Comparison of ENCODE assay signal across 17 cellular contexts in genomic region chr1:3679799-3680453, GRCh38. TPM values are rescaled to one million over a fixed set of nuclear protein-coding genes. Genes with fewer than 3 reads are reported as not detected.
DNase-seq lines count a peak whose midpoint lies in the region; ATAC-seq, FAIRE-seq and TF ChIP-seq lines count a peak whose summit lies in the region.
"Had no signal": no experiment of that assay in that cellular context is flagged by ENCODE, and none has a peak within 500 bp of the region (broad histone marks: within the 10 kb centered on the region; RNA-seq: fewer than 3 reads in every experiment).

No MANE protein-coding gene starts in this region.

- TF ChIP-seq POLR2A in H1 (IDR thresholded peaks at IDR 0.05; ENCODE audit: control extremely low read depth in 1 of 2, low read depth in 2 of 2, low read length in 2 of 2) = no peak

- no peaks in the 10 kb centered on the region for H3F3A ChIP-seq in smooth muscle cell (ENCODE audit: low read depth)

- intact Hi-C loops in natural killer cell (cut with micrococcal nuclease) = no loop called here

- no peak for FAIRE-seq in H1 (lab: Jason Lieb, UNC)

- no peaks in the 10 kb centered on the region for H3K79me1 ChIP-seq in H1 (ENCODE audit: low read depth, low read length)

- H3K4me3 Mint-ChIP-seq in natural killer cell treated with Interleukin-12 subunit alpha and Interleukin-12 subunit beta and Interleukin-15 and Interleukin-18, amount 100 ng/mL, for 72 hours = peak overlapping the region; percentile 0
- H3K4me3 Mint-ChIP-seq in natural killer cell = no peak overlapping the region
- H3K4me3 Mint-ChIP-seq in IgD-negative memory B cell = peak overlapping the region in 3 of 4 donors; percentile 26 to 91 (median 87)

- no peak overlapping the region for H3K27ac ChIP-seq in H1 (ENCODE audit: low read depth, low read length)
- no peak overlapping the region for H3K27ac ChIP-seq in SJCRH30
- no peak overlapping the region for H3K27ac ChIP-seq in smooth muscle cell (ENCODE audit: low read depth)
- H3K27ac ChIP-seq: Peyer's patch, SK-N-MC had no signal

- H2BK120ac ChIP-seq in H1 (replicated peaks; ENCODE audit: low read depth, low read length) = no peak overlapping the region

- no peak overlapping the region for H3K27ac Mint-ChIP-seq in natural killer cell treated with Interleukin-12 subunit alpha and Interleukin-12 subunit beta and Interleukin-15 and Interleukin-18, amount 100 ng/mL, for 72 hours
- H3K27ac Mint-ChIP-seq in natural killer cell (no peak overlapping the region), IgD-negative memory B cell (peak overlapping the region; percentile 59 to 90 (median 80))

- no peak for ATAC-seq in natural killer cell treated with Interleukin-12 subunit alpha and Interleukin-12 subunit beta and Interleukin-15 and Interleukin-18, amount 100 ng/mL, for 72 hours
- no peak for ATAC-seq in natural killer cell

- H3K23ac ChIP-seq in H1 (ENCODE audit: insufficient read length) = no peak overlapping the region

- no peak for TF ChIP-seq RAD21 in H1 (IDR thresholded peaks at IDR 0.05 in 1 of 2, conservative IDR thresholded peaks at IDR 0.05 in 1 of 2; ENCODE audit: low read depth in 2 of 2, low read length in 2 of 2)

- H3K4me3 ChIP-seq in H1 (ENCODE audit: extremely low read depth in 1 of 4, insufficient read depth in 2 of 4, low read depth in 3 of 4, low read length in 4 of 4) = no peak overlapping the region
- no peak overlapping the region for H3K4me3 ChIP-seq in SJCRH30
- H3K4me3 ChIP-seq in smooth muscle cell = no peak overlapping the region
- H3K4me3 ChIP-seq: HAP-1, Peyer's patch, SK-N-MC had no signal

- H3K18ac ChIP-seq in H1 (ENCODE audit: extremely low read depth, low read length) = no peak overlapping the region

- no peak overlapping the region for H2BK20ac ChIP-seq in H1 (ENCODE audit: low read length)

- H3K9me3 Mint-ChIP-seq in natural killer cell treated with Interleukin-12 subunit alpha and Interleukin-12 subunit beta and Interleukin-15 and Interleukin-18, amount 100 ng/mL, for 72 hours = no peaks in the 10 kb centered on the region
- H3K9me3 Mint-ChIP-seq in natural killer cell = no peaks in the 10 kb centered on the region
- H3K9me3 Mint-ChIP-seq in IgD-negative memory B cell = no peaks in the 10 kb centered on the region

- POLR2A ChIA-PET in H1 (lab: Charles Lee; ENCODE audit: partially characterized antibody) = interaction anchor here (0.9 kb wide), 1 partner anchor 60 kb away, joined by 3 read pairs; no protein-coding TSS in a partner anchor

- no peak overlapping the region for H4K5ac ChIP-seq in H1 (ENCODE audit: insufficient read length, low read depth, low read length)

- TF ChIP-seq CTCF in natural killer cell (IDR thresholded peaks at IDR 0.05) = no peak
- no peak for TF ChIP-seq CTCF in H1 (IDR thresholded peaks at IDR 0.05; ENCODE audit: control extremely low read depth in 1 of 3, insufficient read depth in 1 of 3, low read depth in 1 of 3, low read length in 3 of 3)
- no peak for TF ChIP-seq CTCF in smooth muscle cell (IDR thresholded peaks at IDR 0.05; ENCODE audit: borderline replicate concordance, insufficient read depth, poor library complexity, severe bottlenecking)

- WGBS in H1 (ENCODE audit: extremely low coverage in 1 of 2, insufficient coverage in 1 of 2, insufficient read length in 1 of 2, insufficient replicate concordance in 2 of 2, low coverage in 1 of 2, low lambda C conversion rate in 2 of 2, missing lambda C conversion rate in 1 of 2), 2 experiments = 93% methylated on average over 9 of the region's 9 CpGs; no CpG with 5 or more reads in 1 of the 2 experiments
- 96% methylated on average over 9 of the region's 9 CpGs for WGBS in smooth muscle cell (ENCODE audit: low lambda C conversion rate)

- H2AK5ac ChIP-seq in H1 (ENCODE audit: low read depth, low read length) = no peak overlapping the region; the same call in 1 of the 2 replicates

- no peak overlapping the region for H2BK15ac ChIP-seq in H1 (ENCODE audit: low read length)

- H3K27me3 ChIP-seq in H1 (replicated peaks in 1 of 4; ENCODE audit: control insufficient read depth in 3 of 4, extremely low read depth in 1 of 4, insufficient read depth in 3 of 4, low read length in 3 of 4) = peaks cover 0 to 5% (median 3%) of the 10 kb centered on the region in 4 experiments; a peak in 2 of 7 replicates
- no peaks in the 10 kb centered on the region for H3K27me3 ChIP-seq in SJCRH30
- no peaks in the 10 kb centered on the region for H3K27me3 ChIP-seq in smooth muscle cell (ENCODE audit: low read depth)
- H3K27me3 ChIP-seq: Peyer's patch had no signal

- H2BK5ac ChIP-seq in H1 (ENCODE audit: low read depth, low read length) = no peak overlapping the region

- no peak overlapping the region for H3K9ac ChIP-seq in H1 (replicated peaks in 1 of 4; ENCODE audit: extremely low read depth in 1 of 4, low read depth in 3 of 4, low read length in 3 of 4)
- H3K9ac ChIP-seq in smooth muscle cell (ENCODE audit: low read depth) = no peak overlapping the region

- H3K9me3 ChIP-seq in H1 (ENCODE audit: insufficient read depth in 2 of 2, low read depth in 1 of 2, low read length in 1 of 2) = no peaks in the 10 kb centered on the region
- no peaks in the 10 kb centered on the region for H3K9me3 ChIP-seq in SJCRH30 (replicated peaks)
- H3K9me3 ChIP-seq in smooth muscle cell (replicated peaks; ENCODE audit: low read depth) = no peaks in the 10 kb centered on the region
- H3K9me3 ChIP-seq: HAP-1, Peyer's patch had no signal

- H3K4me2 ChIP-seq in H1 (ENCODE audit: insufficient read depth in 1 of 2, low read depth in 2 of 2, low read length in 2 of 2) (no peak overlapping the region), smooth muscle cell (no peak overlapping the region)

- no peaks in the 10 kb centered on the region for H3K36me3 Mint-ChIP-seq in natural killer cell treated with Interleukin-12 subunit alpha and Interleukin-12 subunit beta and Interleukin-15 and Interleukin-18, amount 100 ng/mL, for 72 hours
- H3K36me3 Mint-ChIP-seq in natural killer cell (no peaks in the 10 kb centered on the region), IgD-negative memory B cell (no peaks in the 10 kb centered on the region)

- H2BK12ac ChIP-seq in H1 (ENCODE audit: low read depth, low read length) = peak overlapping the region; percentile 23; the same call in 1 of the 2 replicates

- CTCF ChIA-PET in H1 (lab: Charles Lee; ENCODE audit: partially characterized antibody) = interaction anchor here (1.2 kb wide), 1 partner anchor 11 kb away, joined by 3 read pairs; no protein-coding TSS in a partner anchor

- H3K4ac ChIP-seq in H1 (replicated peaks; ENCODE audit: insufficient read length, low read depth, low read length) = no peak overlapping the region

- peaks cover 8 to 18% of the 10 kb centered on the region in 2 donors for H3K27me3 Mint-ChIP-seq in natural killer cell treated with Interleukin-12 subunit alpha and Interleukin-12 subunit beta and Interleukin-15 and Interleukin-18, amount 100 ng/mL, for 72 hours
- H3K27me3 Mint-ChIP-seq in natural killer cell (ENCODE audit: low read depth in 2 of 2) (peaks cover 0 to 11% of the 10 kb centered on the region in 2 donors), IgD-negative memory B cell (peaks cover 3% of the 10 kb centered on the region)

- H3K56ac ChIP-seq in H1 (replicated peaks; ENCODE audit: insufficient read length, low read depth, low read length) = no peak overlapping the region

- H4K20me1 ChIP-seq in H1 (replicated peaks in 1 of 2; ENCODE audit: control insufficient read depth in 1 of 2, insufficient read depth in 2 of 2, low read length in 2 of 2) = no peaks in the 10 kb centered on the region
- no peaks in the 10 kb centered on the region for H4K20me1 ChIP-seq in smooth muscle cell (ENCODE audit: low read depth)

- H3K23me2 ChIP-seq in H1 (ENCODE audit: low read depth, low read length) = peaks cover 2% of the 10 kb centered on the region; the same call in 1 of the 2 replicates

- TF ChIP-seq EP300 in H1 (IDR thresholded peaks at IDR 0.05; ENCODE audit: borderline replicate concordance in 1 of 2, low read depth in 2 of 2, low read length in 2 of 2) = no peak

- no peaks in the 10 kb centered on the region for H3K36me3 ChIP-seq in H1 (ENCODE audit: control insufficient read depth in 2 of 4, insufficient read depth in 4 of 4, low read length in 3 of 4)
- no peaks in the 10 kb centered on the region; the same call in 1 of the 2 replicates for H3K36me3 ChIP-seq in SJCRH30
- H3K36me3 ChIP-seq in smooth muscle cell (ENCODE audit: low read depth) = no peaks in the 10 kb centered on the region
- H3K36me3 ChIP-seq: HAP-1, Peyer's patch had no signal

- peaks cover 14 to 23% of the 10 kb centered on the region in 2 donors for H3K4me1 Mint-ChIP-seq in natural killer cell treated with Interleukin-12 subunit alpha and Interleukin-12 subunit beta and Interleukin-15 and Interleukin-18, amount 100 ng/mL, for 72 hours (ENCODE audit: low read depth in 2 of 2)
- H3K4me1 Mint-ChIP-seq in natural killer cell = peaks cover 0 to 11% of the 10 kb centered on the region in 2 donors
- H3K4me1 Mint-ChIP-seq in IgD-negative memory B cell = peaks cover 20 to 37% (median 28%) of the 10 kb centered on the region in 3 donors

- no peak overlapping the region for H3K14ac ChIP-seq in H1 (ENCODE audit: insufficient read length)

- no peak for DNase-seq in natural killer cell treated with Interleukin-12 subunit alpha and Interleukin-12 subunit beta and Interleukin-15 and Interleukin-18, amount 100 ng/mL, for 72 hours (ENCODE audit: low spot score)
- DNase-seq in natural killer cell = no peak
- no peak for DNase-seq in H1 (ENCODE audit: low read depth in 1 of 2, low spot score in 2 of 2)
- DNase-seq in SJCRH30 = no peak
- DNase-seq in smooth muscle cell (lab: John Stamatoyannopoulos, UW; ENCODE audit: unreplicated experiment) = no peak
- DNase-seq in cerebellum (ENCODE audit: low spot score) = no peak
- DNase-seq: COR-L47, DMS 273 treated with DMSO at 0.1 percent for 48 hours, KG1, NCI-H1417 treated with DMSO at 0.1 percent for 48 hours, NCI-H187 treated with DMSO at 0.1 percent for 48 hours, NCI-H446, NCI-H69, Peyer's patch had no signal

- H4K8ac ChIP-seq in H1 (ENCODE audit: extremely low read depth, insufficient read depth, low read length) = no peak overlapping the region

- H4K91ac ChIP-seq in H1 (replicated peaks; ENCODE audit: insufficient read length, low read length) = no peak overlapping the region

- H2AFZ ChIP-seq in H1 (ENCODE audit: low read length) (no peak overlapping the region), smooth muscle cell (ENCODE audit: low read depth) (no peak overlapping the region)

- H3K79me2 ChIP-seq in H1 (ENCODE audit: control insufficient read depth in 1 of 2, insufficient read depth in 2 of 2, low read length in 2 of 2) = no peaks in the 10 kb centered on the region
- H3K79me2 ChIP-seq in smooth muscle cell (ENCODE audit: low read depth) = no peaks in the 10 kb centered on the region

- peaks cover 0 to 16% (median 12%) of the 10 kb centered on the region in 4 experiments; a peak in 5 of 7 replicates for H3K4me1 ChIP-seq in H1 (replicated peaks in 1 of 4; ENCODE audit: control insufficient read depth in 3 of 4, insufficient read depth in 4 of 4, low read length in 3 of 4)
- peaks cover 8% of the 10 kb centered on the region for H3K4me1 ChIP-seq in SJCRH30
- H3K4me1 ChIP-seq in smooth muscle cell (ENCODE audit: low read depth) = peaks cover 3% of the 10 kb centered on the region
- H3K4me1 ChIP-seq: HAP-1 had no signal

RNA-seq across cellular contexts. Expression of gene TP73, which starts 27.6 kb away (rescaled TPM):
- total RNA-seq in natural killer cell treated with Interleukin-12 subunit alpha and Interleukin-12 subunit beta and Interleukin-15 and Interleukin-18, amount 100 ng/mL, for 72 hours = 1 to 10 TPM; 1.5 to 5.7 TPM
- total RNA-seq in natural killer cell = under 1 TPM; 0.28 to 0.50 (median 0.39) TPM
- polyA plus RNA-seq in IgD-negative memory B cell = 0.88 TPM
- 2.9 and 3.1 TPM in 2 replicates for total RNA-seq in H1 (2021; fragmentation: NEBNext Ultra II Directional; extraction: Animal tissue kit (Norgen Biotek cat#: 25700))
- 2.6 and 4.2 TPM in 2 replicates for polyA plus RNA-seq in H1 (2011; rRNA removed)
- 1.3 TPM for polyA plus RNA-seq in H1 (2011; cell fraction: cytosol; rRNA removed)
- polyA plus RNA-seq in H1 (2011; cell fraction: nucleus; rRNA removed) = 8.4 TPM
- 1.2 to 3.8 TPM (median 2.8 TPM) in 4 replicates for polyA plus RNA-seq in H1 (2012, experiment 1 of 2)
- polyA plus RNA-seq in H1 (2012, experiment 2 of 2) = 1.3 TPM
- polyA plus RNA-seq in H1 (2013, experiment 1 of 2) = 2.1 TPM
- 2.3 TPM for polyA plus RNA-seq in H1 (2013, experiment 2 of 2)
- polyA minus RNA-seq in H1 (2011; rRNA and poly(A)+ RNA removed) = 1.9 and 3.5 TPM in 2 replicates
- polyA minus RNA-seq in H1 (2011; cell fraction: cytosol; rRNA and poly(A)+ RNA removed) = 3.4 TPM
- polyA minus RNA-seq in H1 (2011; cell fraction: nucleus; rRNA and poly(A)+ RNA removed) = 6.7 TPM
- total RNA-seq in SJCRH30 (2014; rRNA removed; shearing (Covaris generic)) = 13.1 and 14.9 TPM in 2 replicates
- total RNA-seq in smooth muscle cell = 0.04 and 0.22 TPM in 2 replicates
- polyA plus RNA-seq in smooth muscle cell = 0.50 TPM in 1 of 2 replicates, not detected in the other
- total RNA-seq in cerebellum = 0.36 TPM

RNA-seq across cellular contexts. Expression of gene WRAP73, which starts 30.0 kb away (rescaled TPM):
- 10 to 100 TPM; 27.6 to 51.3 TPM for total RNA-seq in natural killer cell treated with Interleukin-12 subunit alpha and Interleukin-12 subunit beta and Interleukin-15 and Interleukin-18, amount 100 ng/mL, for 72 hours
- total RNA-seq in natural killer cell (10 to 100 TPM; 27.8 to 35.4 (median 30.1) TPM), smooth muscle cell (14.2 and 17.2 TPM in 2 replicates), cerebellum (13.2 TPM)
- polyA plus RNA-seq in IgD-negative memory B cell (29.7 TPM), H1 (2011; rRNA removed) (50.7 and 66.4 TPM in 2 replicates), smooth muscle cell (20.8 and 21.5 TPM in 2 replicates)
- 29.7 and 30.3 TPM in 2 replicates for total RNA-seq in H1 (2021; fragmentation: NEBNext Ultra II Directional; extraction: Animal tissue kit (Norgen Biotek cat#: 25700))
- polyA plus RNA-seq in H1 (2011; cell fraction: cytosol; rRNA removed) = 54.2 TPM
- 183 TPM for polyA plus RNA-seq in H1 (2011; cell fraction: nucleus; rRNA removed)
- polyA plus RNA-seq in H1 (2012, experiment 1 of 2) = 29.1 to 37.1 TPM (median 32.3 TPM) in 4 replicates
- 26.5 TPM for polyA plus RNA-seq in H1 (2012, experiment 2 of 2)
- polyA plus RNA-seq in H1 (2013, experiment 1 of 2) = 23.2 TPM
- polyA plus RNA-seq in H1 (2013, experiment 2 of 2) = 21.4 TPM
- 32.3 and 34.3 TPM in 2 replicates for polyA minus RNA-seq in H1 (2011; rRNA and poly(A)+ RNA removed)
- polyA minus RNA-seq in H1 (2011; cell fraction: cytosol; rRNA and poly(A)+ RNA removed) = 25.3 TPM
- 44.8 TPM for polyA minus RNA-seq in H1 (2011; cell fraction: nucleus; rRNA and poly(A)+ RNA removed)
- 41.6 and 47.9 TPM in 2 replicates for total RNA-seq in SJCRH30 (2014; rRNA removed; shearing (Covaris generic))

RNA-seq across cellular contexts. Expression of gene TPRG1L, which starts 55.1 kb away (rescaled TPM):
- 10 to 100 TPM; 11.9 to 18.4 TPM for total RNA-seq in natural killer cell treated with Interleukin-12 subunit alpha and Interleukin-12 subunit beta and Interleukin-15 and Interleukin-18, amount 100 ng/mL, for 72 hours
- 10 to 100 TPM; 36.2 to 46.7 (median 37.9) TPM for total RNA-seq in natural killer cell
- polyA plus RNA-seq in IgD-negative memory B cell = 37.8 TPM
- 21.7 and 22.2 TPM in 2 replicates for total RNA-seq in H1 (2021; fragmentation: NEBNext Ultra II Directional; extraction: Animal tissue kit (Norgen Biotek cat#: 25700))
- 19.8 and 22.3 TPM in 2 replicates for polyA plus RNA-seq in H1 (2011; rRNA removed)
- 21.1 TPM for polyA plus RNA-seq in H1 (2011; cell fraction: cytosol; rRNA removed)
- 10.8 TPM for polyA plus RNA-seq in H1 (2011; cell fraction: nucleus; rRNA removed)
- polyA plus RNA-seq in H1 (2012, experiment 1 of 2) = 17.4 to 21.5 TPM (median 21.1 TPM) in 4 replicates
- 23.7 TPM for polyA plus RNA-seq in H1 (2012, experiment 2 of 2)
- 13.6 TPM for polyA plus RNA-seq in H1 (2013, experiment 1 of 2)
- 13.7 TPM for polyA plus RNA-seq in H1 (2013, experiment 2 of 2)
- polyA minus RNA-seq in H1 (2011; rRNA and poly(A)+ RNA removed) = 15.2 and 19.2 TPM in 2 replicates
- 15.5 TPM for polyA minus RNA-seq in H1 (2011; cell fraction: cytosol; rRNA and poly(A)+ RNA removed)
- polyA minus RNA-seq in H1 (2011; cell fraction: nucleus; rRNA and poly(A)+ RNA removed) = 6.6 TPM
- 20.0 and 21.1 TPM in 2 replicates for total RNA-seq in SJCRH30 (2014; rRNA removed; shearing (Covaris generic))
- total RNA-seq in smooth muscle cell = 20.7 and 21.7 TPM in 2 replicates
- 35.0 and 38.7 TPM in 2 replicates for polyA plus RNA-seq in smooth muscle cell
- total RNA-seq in cerebellum = 12.1 TPM

Comparison
In these comparisons a context has a peak if more than half of its experiments do, and no peak if none do; other contexts are left out.
1. H3K27ac Mint-ChIP-seq: peak in IgD-negative memory B cell (3 of 3); none in natural killer cell treated with Interleukin-12 subunit alpha and Interleukin-12 subunit beta and Interleukin-15 and Interleukin-18, amount 100 ng/mL, for 72 hours (0 of 2) and natural killer cell (0 of 2).